In the genomic region with DNA sequence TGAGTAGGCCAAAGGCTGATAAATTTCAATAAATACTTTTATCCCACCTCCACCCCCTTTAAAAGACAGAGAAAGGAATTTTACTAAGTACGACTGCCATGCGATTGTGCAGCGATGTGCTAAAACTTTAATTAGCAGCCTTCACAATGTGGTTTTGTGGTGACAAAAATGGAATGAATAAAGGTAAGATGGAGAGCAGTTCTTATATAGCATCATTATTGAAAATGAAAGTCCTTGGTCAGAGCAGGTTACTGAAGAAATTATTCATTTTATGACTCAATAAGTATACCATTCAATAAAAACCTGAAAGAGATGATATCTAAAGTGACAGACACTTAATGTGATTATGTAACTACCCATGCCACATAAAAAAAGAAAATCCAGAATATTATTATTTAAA, we compare ENCODE assay signal across 11 cellular contexts. TPM values are rescaled to one million over a fixed set of nuclear protein-coding genes. Genes with fewer than 3 reads are reported as not detected.
DNase-seq lines count a peak whose midpoint lies in the region; ATAC-seq and TF ChIP-seq lines count a peak whose summit lies in the region.
"Had no signal": no experiment of that assay in that cellular context is flagged by ENCODE, and none has a peak within 500 bp of the region (broad histone marks: within the 10 kb centered on the region; RNA-seq: fewer than 3 reads in every experiment).

No MANE protein-coding gene starts in this region.

- intact Hi-C loops in left cardiac atrium (cut with DNase I) = no loop called here

- H3K4me3 Mint-ChIP-seq in mesothelial cell of epicardium = no peak overlapping the region
- H3K4me3 Mint-ChIP-seq: activated naive CD8-positive, alpha-beta T cell treated with anti-CD3 and anti-CD28 coated beads, Interleukin-2, amount 10 ng/mL, durations not matched to agents 7 days and 5 days had no signal

- no peak for TF ChIP-seq CTCF in mesothelial cell of epicardium (IDR thresholded peaks at IDR 0.05; ENCODE audit: unreplicated experiment)

- H3K4me1 Mint-ChIP-seq in mesothelial cell of epicardium = no peaks in the 10 kb centered on the region
- H3K4me1 Mint-ChIP-seq: activated naive CD8-positive, alpha-beta T cell treated with anti-CD3 and anti-CD28 coated beads, Interleukin-2, amount 10 ng/mL, durations not matched to agents 7 days and 5 days had no signal

- H3K36me3 Mint-ChIP-seq in mesothelial cell of epicardium = peaks cover 2% of the 10 kb centered on the region

- no peaks in the 10 kb centered on the region for H3K27me3 Mint-ChIP-seq in mesothelial cell of epicardium (ENCODE audit: low read depth)
- H3K27me3 Mint-ChIP-seq: activated naive CD8-positive, alpha-beta T cell treated with anti-CD3 and anti-CD28 coated beads, Interleukin-2, amount 10 ng/mL, durations not matched to agents 7 days and 5 days had no signal

- ATAC-seq in GM18517 (IDR thresholded peaks at IDR 0.05; ENCODE audit: unreplicated experiment) (peak; percentile 89), GM19468 (IDR thresholded peaks at IDR 0.05; ENCODE audit: extremely low read depth, unreplicated experiment) (peak; percentile 61), HG02938 (IDR thresholded peaks at IDR 0.05; ENCODE audit: unreplicated experiment) (peak; percentile 66), SK-N-SH treated with all-trans-retinoic acid at 6 μM for 48 hours (no peak), left cardiac atrium (no peak)
- ATAC-seq: lower lobe of right lung had no signal

- H3K9me3 Mint-ChIP-seq in mesothelial cell of epicardium = no peaks in the 10 kb centered on the region
- H3K9me3 Mint-ChIP-seq: activated naive CD8-positive, alpha-beta T cell treated with anti-CD3 and anti-CD28 coated beads, Interleukin-2, amount 10 ng/mL, durations not matched to agents 7 days and 5 days had no signal

- H3K27ac Mint-ChIP-seq in mesothelial cell of epicardium = no peak overlapping the region
- H3K27ac Mint-ChIP-seq: activated naive CD8-positive, alpha-beta T cell treated with anti-CD3 and anti-CD28 coated beads, Interleukin-2, amount 10 ng/mL, durations not matched to agents 7 days and 5 days had no signal

- DNase-seq in DMS114 treated with DMSO at 0.1 percent for 48 hours (lab: John Stamatoyannopoulos, UW; ENCODE audit: unreplicated experiment) (no peak), mesothelial cell of epicardium (ENCODE audit: low spot score in 2 of 2, unreplicated experiment in 2 of 2) (no peak), left cardiac atrium (no peak)
- DNase-seq: activated naive CD8-positive, alpha-beta T cell treated with anti-CD3 and anti-CD28 coated beads, Interleukin-2, amount 10 ng/mL, durations not matched to agents 7 days and 5 days; Calu3; lower lobe of right lung; stimulated activated CD4-positive, alpha-beta T cell treated with anti-CD3 and anti-CD28 coated beads, Interleukin-4, amount 100 ng/mL, for 4 hours had no signal

TF ChIP-seq in SK-N-SH treated with all-trans-retinoic acid at 6 μM for 48 hours, 23 proteins besides CTCF, POLR2A, EP300 and RAD21:
- TF ChIP-seq ZNF8 (CRISPR knock-in tag; IDR thresholded peaks at IDR 0.05) = no peak
- no peak for TF ChIP-seq ARNTL (CRISPR knock-in tag; IDR thresholded peaks at IDR 0.05; ENCODE audit: borderline replicate concordance, low read depth)
- TF ChIP-seq ISL1 (CRISPR knock-in tag; IDR thresholded peaks at IDR 0.05) = peak; percentile 40; the same call in 1 of the 2 replicates
- no peak for TF ChIP-seq ZNF70 (CRISPR knock-in tag; IDR thresholded peaks at IDR 0.05)
- no peak for TF ChIP-seq CSDC2 (CRISPR knock-in tag; IDR thresholded peaks at IDR 0.05)
- TF ChIP-seq PPARA (CRISPR knock-in tag; IDR thresholded peaks at IDR 0.05; ENCODE audit: borderline replicate concordance) = no peak

RNA-seq across cellular contexts. Expression of a gene that starts 33.2 kb away (rescaled TPM):
- total RNA-seq in mesothelial cell of epicardium (22.1 to 24.5 TPM (median 22.8 TPM) in 3 replicates), left cardiac atrium (10 to 100 TPM; 30.4 to 36.3 TPM)

Comparison
In these comparisons a context has a peak if more than half of its experiments do, and no peak if none do; other contexts are left out.
1. ATAC-seq: peak in GM18517 (single experiment), GM19468 (single experiment) and HG02938 (single experiment); none in SK-N-SH treated with all-trans-retinoic acid at 6 μM for 48 hours (single experiment) and left cardiac atrium (0 of 2).